ENCODE assay signal across 1 cellular context in the genomic region with DNA sequence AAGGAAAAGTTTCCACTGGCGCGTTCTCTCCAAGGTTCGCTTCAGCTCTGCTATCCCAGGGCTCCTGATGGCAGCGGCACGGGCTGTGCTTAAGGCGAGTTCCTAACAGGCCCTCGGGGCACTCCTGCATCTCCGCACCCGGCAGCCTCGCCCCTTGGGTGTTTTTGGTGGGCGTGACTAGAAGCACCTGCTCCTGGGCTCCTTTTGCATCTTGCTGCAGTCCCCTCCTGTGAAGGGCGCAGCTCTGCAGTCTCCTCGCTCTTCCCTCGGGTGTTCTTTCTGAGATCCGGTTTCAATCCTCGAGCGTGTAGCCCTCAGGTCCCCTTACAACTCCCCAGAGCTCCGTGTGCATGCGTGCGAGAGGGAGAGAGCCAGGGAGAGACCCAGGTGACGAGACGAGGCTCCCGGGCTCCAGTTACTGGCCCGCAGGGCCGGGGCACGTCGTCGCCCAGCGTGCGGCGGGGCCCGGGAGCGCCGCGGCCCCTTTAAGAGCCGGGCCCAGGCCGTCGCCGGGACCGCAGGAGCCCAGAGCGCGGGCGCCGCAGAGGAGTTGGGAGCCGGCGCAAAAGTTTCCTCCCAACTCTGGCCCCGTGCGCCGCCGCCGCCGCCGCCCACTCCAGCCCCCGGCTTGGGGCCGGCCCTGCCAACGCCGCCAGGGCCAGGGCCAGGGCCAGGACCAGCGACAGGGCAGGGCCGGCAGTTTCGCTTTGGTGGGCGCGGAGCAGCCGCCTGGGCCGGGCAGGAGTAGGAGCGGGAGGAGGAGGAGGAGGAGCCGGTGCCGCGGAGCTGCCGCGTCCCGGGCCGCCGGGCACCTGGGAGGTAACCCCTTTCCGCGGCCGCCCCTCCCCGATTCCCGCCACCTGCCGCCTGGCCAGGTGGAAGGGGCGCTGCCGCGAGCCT.
TF ChIP-seq lines count a peak whose summit lies in the region.

A gene with protein sequence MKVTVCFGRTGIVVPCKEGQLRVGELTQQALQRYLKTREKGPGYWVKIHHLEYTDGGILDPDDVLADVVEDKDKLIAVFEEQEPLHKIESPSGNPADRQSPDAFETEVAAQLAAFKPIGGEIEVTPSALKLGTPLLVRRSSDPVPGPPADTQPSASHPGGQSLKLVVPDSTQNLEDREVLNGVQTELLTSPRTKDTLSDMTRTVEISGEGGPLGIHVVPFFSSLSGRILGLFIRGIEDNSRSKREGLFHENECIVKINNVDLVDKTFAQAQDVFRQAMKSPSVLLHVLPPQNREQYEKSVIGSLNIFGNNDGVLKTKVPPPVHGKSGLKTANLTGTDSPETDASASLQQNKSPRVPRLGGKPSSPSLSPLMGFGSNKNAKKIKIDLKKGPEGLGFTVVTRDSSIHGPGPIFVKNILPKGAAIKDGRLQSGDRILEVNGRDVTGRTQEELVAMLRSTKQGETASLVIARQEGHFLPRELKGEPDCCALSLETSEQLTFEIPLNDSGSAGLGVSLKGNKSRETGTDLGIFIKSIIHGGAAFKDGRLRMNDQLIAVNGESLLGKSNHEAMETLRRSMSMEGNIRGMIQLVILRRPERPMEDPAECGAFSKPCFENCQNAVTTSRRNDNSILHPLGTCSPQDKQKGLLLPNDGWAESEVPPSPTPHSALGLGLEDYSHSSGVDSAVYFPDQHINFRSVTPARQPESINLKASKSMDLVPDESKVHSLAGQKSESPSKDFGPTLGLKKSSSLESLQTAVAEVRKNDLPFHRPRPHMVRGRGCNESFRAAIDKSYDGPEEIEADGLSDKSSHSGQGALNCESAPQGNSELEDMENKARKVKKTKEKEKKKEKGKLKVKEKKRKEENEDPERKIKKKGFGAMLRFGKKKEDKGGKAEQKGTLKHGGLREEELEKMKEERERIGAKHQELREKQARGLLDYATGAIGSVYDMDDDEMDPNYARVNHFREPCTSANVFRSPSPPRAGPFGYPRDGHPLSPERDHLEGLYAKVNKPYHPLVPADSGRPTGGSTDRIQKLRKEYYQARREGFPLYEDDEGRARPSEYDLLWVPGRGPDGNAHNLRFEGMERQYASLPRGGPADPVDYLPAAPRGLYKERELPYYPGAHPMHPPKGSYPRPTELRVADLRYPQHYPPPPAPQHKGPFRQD (N-terminal part only) (plus strand): TSS at position 515 of the 900 bp plus-strand sequence. CDS start 525 bp downstream, outside the sequence.

TF ChIP-seq in Ishikawa, 13 proteins besides CTCF, POLR2A, EP300 and RAD21 (continued from another document):
- TF ChIP-seq, protein P1, sequence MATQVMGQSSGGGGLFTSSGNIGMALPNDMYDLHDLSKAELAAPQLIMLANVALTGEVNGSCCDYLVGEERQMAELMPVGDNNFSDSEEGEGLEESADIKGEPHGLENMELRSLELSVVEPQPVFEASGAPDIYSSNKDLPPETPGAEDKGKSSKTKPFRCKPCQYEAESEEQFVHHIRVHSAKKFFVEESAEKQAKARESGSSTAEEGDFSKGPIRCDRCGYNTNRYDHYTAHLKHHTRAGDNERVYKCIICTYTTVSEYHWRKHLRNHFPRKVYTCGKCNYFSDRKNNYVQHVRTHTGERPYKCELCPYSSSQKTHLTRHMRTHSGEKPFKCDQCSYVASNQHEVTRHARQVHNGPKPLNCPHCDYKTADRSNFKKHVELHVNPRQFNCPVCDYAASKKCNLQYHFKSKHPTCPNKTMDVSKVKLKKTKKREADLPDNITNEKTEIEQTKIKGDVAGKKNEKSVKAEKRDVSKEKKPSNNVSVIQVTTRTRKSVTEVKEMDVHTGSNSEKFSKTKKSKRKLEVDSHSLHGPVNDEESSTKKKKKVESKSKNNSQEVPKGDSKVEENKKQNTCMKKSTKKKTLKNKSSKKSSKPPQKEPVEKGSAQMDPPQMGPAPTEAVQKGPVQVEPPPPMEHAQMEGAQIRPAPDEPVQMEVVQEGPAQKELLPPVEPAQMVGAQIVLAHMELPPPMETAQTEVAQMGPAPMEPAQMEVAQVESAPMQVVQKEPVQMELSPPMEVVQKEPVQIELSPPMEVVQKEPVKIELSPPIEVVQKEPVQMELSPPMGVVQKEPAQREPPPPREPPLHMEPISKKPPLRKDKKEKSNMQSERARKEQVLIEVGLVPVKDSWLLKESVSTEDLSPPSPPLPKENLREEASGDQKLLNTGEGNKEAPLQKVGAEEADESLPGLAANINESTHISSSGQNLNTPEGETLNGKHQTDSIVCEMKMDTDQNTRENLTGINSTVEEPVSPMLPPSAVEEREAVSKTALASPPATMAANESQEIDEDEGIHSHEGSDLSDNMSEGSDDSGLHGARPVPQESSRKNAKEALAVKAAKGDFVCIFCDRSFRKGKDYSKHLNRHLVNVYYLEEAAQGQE (IDR thresholded peaks at IDR 0.05; ENCODE audit: low read depth), result no peak
- no peak for TF ChIP-seq YY1 (IDR thresholded peaks at IDR 0.05; ENCODE audit: low read depth)
- TF ChIP-seq FOXM1 (IDR thresholded peaks at IDR 0.05; ENCODE audit: borderline replicate concordance, low read depth), result no peak
